Comparison of ENCODE assay signal across 1 cellular context in the genomic region with DNA sequence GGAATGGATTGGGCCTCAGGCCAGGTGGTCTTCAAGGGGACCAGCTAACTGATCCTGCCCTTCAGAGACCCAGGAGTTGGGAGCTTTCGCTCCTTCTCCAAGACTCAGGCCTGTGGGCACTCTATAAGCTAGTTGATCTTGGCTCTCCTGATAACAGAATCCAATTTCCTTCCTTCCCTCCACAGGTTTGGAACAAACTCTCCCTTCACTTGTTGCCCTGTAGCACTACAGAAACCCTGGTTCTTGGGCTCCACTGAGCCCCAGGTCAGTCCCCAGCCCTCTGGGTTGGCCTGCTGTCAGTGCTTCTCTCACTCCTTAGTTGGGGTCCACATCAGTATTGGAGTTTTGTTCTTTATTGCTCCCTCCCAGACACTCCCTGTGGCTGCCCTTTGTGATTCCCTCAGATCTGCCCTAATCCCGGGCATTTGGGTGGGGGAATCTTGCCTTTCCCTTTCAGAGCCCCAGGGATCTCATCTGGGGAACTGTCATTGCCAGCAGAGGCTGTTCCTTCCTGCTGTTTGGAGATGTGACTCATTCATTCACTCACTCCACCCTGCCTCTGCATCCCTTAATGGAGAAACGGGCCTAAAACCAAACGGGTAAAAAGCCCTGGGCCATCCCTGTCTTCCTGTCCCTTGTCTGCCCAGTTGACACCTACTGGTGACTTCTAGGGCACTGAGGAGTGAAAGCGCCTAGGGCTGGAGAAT.
TF ChIP-seq lines count a peak whose summit lies in the region.

No MANE protein-coding gene starts in this region.

TF ChIP-seq in endothelial cell of umbilical vein, 7 proteins besides CTCF, POLR2A, EP300 and RAD21:
- TF ChIP-seq POLR2AphosphoS5 (IDR thresholded peaks at IDR 0.05; ENCODE audit: insufficient read depth, low read depth, low read length) (no peak), FOS (IDR thresholded peaks at IDR 0.05; ENCODE audit: borderline replicate concordance, insufficient read depth, low read length) (peak; percentile 55), EZH2 (IDR thresholded peaks at IDR 0.05; ENCODE audit: borderline replicate concordance, low read depth, low read length, severe bottlenecking) (no peak), JUN (IDR thresholded peaks at IDR 0.05; ENCODE audit: borderline replicate concordance, insufficient read depth, insufficient read length, low read depth) (no peak), GATA2 (IDR thresholded peaks at IDR 0.05; ENCODE audit: insufficient read depth, insufficient read length, low read depth, low read length) (no peak), MYC (IDR thresholded peaks at IDR 0.05; ENCODE audit: low read depth, low read length) (no peak)
- TF ChIP-seq, protein P1, sequence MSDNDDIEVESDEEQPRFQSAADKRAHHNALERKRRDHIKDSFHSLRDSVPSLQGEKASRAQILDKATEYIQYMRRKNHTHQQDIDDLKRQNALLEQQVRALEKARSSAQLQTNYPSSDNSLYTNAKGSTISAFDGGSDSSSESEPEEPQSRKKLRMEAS (IDR thresholded peaks at IDR 0.05; ENCODE audit: insufficient read depth, insufficient read length): no peak
TF ChIP-seq in endothelial cell of umbilical vein: peak in this region for 1.
